20 cellular contexts compared by ENCODE assay signal in the genomic region with DNA sequence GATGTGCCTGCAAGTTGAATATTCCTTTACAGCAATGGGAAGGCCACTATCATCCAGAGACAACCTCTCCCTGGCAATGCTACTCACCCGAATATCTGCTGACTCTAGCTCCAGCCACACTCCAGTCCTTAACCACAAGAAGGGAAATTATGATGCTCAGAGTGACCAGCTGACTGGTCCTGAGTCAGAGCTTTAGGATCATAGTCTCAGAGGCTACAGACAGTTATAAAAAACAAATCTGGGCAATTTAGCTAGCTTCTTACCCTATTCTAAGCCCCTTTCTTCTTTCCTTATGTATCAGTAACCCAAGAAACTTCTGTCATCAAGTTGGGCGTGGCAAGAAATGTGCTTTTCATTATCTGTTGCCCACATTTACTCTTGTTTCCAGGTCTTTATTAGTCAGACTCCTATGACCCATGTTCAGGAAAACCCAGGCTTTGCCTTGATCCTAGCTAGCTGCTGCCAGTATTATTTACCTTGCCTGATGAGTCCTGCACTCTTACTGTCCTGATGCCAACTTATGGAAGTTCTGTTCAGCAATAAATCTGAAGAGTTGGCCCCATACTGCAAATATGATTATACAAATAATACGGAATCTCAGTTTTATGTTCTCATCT.
DNase-seq lines count a peak whose midpoint lies in the region; ATAC-seq, FAIRE-seq and TF ChIP-seq lines count a peak whose summit lies in the region.
"Had no signal": no experiment of that assay in that cellular context is flagged by ENCODE, and none has a peak within 500 bp of the region (broad histone marks: within the 10 kb centered on the region; RNA-seq: fewer than 3 reads in every experiment).

No MANE protein-coding gene starts in this region.

- ATAC-seq in stimulated activated effector memory CD8-positive, alpha-beta T cell treated with anti-CD3 and anti-CD28 coated beads, Interleukin-12 subunit alpha, Interleukin-12 subunit beta, amount 100 ng/mL, for 72 hours, result peak; percentile 19
- no peak for ATAC-seq in GM21423 (IDR thresholded peaks at IDR 0.05; ENCODE audit: unreplicated experiment)
- ATAC-seq in GM19452 (IDR thresholded peaks at IDR 0.05; ENCODE audit: unreplicated experiment), result no peak
- ATAC-seq in left cardiac atrium, result no peak
- ATAC-seq: activated CD4-positive, CD25-positive, alpha-beta regulatory T cell treated with anti-CD3 and anti-CD28 coated beads, Interleukin-2, amount 50 U/mL, for 24 hours; left colon; stimulated activated naive CD8-positive, alpha-beta T cell treated with anti-CD3 and anti-CD28 coated beads, Interleukin-15, Interleukin-2, amounts not matched to agents 100 U/mL and 50 U/mL, for 24 hours had no signal

- no peak overlapping the region for H3K27ac Mint-ChIP-seq in stimulated activated effector memory CD8-positive, alpha-beta T cell treated with anti-CD3 and anti-CD28 coated beads, Interleukin-12 subunit alpha, Interleukin-12 subunit beta, amount 100 ng/mL, for 72 hours
- H3K27ac Mint-ChIP-seq: activated naive CD4-positive, alpha-beta T cell treated with anti-CD3 and anti-CD28 coated beads, Interleukin-2, amount 10 ng/mL, durations not matched to agents 7 days and 5 days; CD4-positive, CD25-positive, alpha-beta regulatory T cell had no signal

- H3K9me3 Mint-ChIP-seq in stimulated activated effector memory CD8-positive, alpha-beta T cell treated with anti-CD3 and anti-CD28 coated beads, Interleukin-12 subunit alpha, Interleukin-12 subunit beta, amount 100 ng/mL, for 72 hours, result peaks cover 5% of the 10 kb centered on the region
- H3K9me3 Mint-ChIP-seq: central memory CD8-positive, alpha-beta T cell had no signal

- no peak overlapping the region for H3K4me3 Mint-ChIP-seq in stimulated activated effector memory CD8-positive, alpha-beta T cell treated with anti-CD3 and anti-CD28 coated beads, Interleukin-12 subunit alpha, Interleukin-12 subunit beta, amount 100 ng/mL, for 72 hours
- H3K4me3 Mint-ChIP-seq: activated naive CD4-positive, alpha-beta T cell treated with anti-CD3 and anti-CD28 coated beads, Interleukin-2, amount 10 ng/mL, durations not matched to agents 7 days and 5 days; CD4-positive, CD25-positive, alpha-beta regulatory T cell; central memory CD8-positive, alpha-beta T cell had no signal

- no peak for TF ChIP-seq POLR2A in GM12892 (IDR thresholded peaks at IDR 0.05; ENCODE audit: low read depth, low read length)

- DNase-seq in GM12892 (ENCODE audit: insufficient read length), result no peak
- DNase-seq in SW480 (ENCODE audit: low spot score), result peak; percentile 2
- DNase-seq in fibroblast of gingiva (ENCODE audit: low read depth), result peak; percentile 21
- no peak for DNase-seq in stimulated activated effector memory CD8-positive, alpha-beta T cell treated with anti-CD3 and anti-CD28 coated beads, Interleukin-12 subunit alpha, Interleukin-12 subunit beta, amount 100 ng/mL, for 72 hours (ENCODE audit: low spot score in 2 of 2)
- no peak for DNase-seq in left cardiac atrium
- DNase-seq: activated CD8-positive, alpha-beta memory T cell treated with anti-CD3 and anti-CD28 coated beads, Interleukin-2, amount 50 U/mL, for 48 hours; activated naive CD4-positive, alpha-beta T cell treated with anti-CD3 and anti-CD28 coated beads, Interleukin-2, amount 10 ng/mL, durations not matched to agents 7 days and 5 days; CD4-positive, CD25-positive, alpha-beta regulatory T cell; DMS79; left colon; NCI-H748 treated with DMSO at 0.1 percent for 48 hours; pancreas; spleen; stimulated activated naive CD8-positive, alpha-beta T cell treated with anti-CD3 and anti-CD28 coated beads, Interleukin-15, Interleukin-2, amounts not matched to agents 100 U/mL and 50 U/mL, for 24 hours; uterus had no signal

- no peaks in the 10 kb centered on the region for H3K4me1 Mint-ChIP-seq in stimulated activated effector memory CD8-positive, alpha-beta T cell treated with anti-CD3 and anti-CD28 coated beads, Interleukin-12 subunit alpha, Interleukin-12 subunit beta, amount 100 ng/mL, for 72 hours
- H3K4me1 Mint-ChIP-seq: activated naive CD4-positive, alpha-beta T cell treated with anti-CD3 and anti-CD28 coated beads, Interleukin-2, amount 10 ng/mL, durations not matched to agents 7 days and 5 days; CD4-positive, CD25-positive, alpha-beta regulatory T cell; central memory CD8-positive, alpha-beta T cell had no signal

- intact Hi-C loops in left cardiac atrium (cut with DNase I), result no loop called here

- H3K36me3 Mint-ChIP-seq in stimulated activated effector memory CD8-positive, alpha-beta T cell treated with anti-CD3 and anti-CD28 coated beads, Interleukin-12 subunit alpha, Interleukin-12 subunit beta, amount 100 ng/mL, for 72 hours, result no peaks in the 10 kb centered on the region
- H3K36me3 Mint-ChIP-seq: activated naive CD4-positive, alpha-beta T cell treated with anti-CD3 and anti-CD28 coated beads, Interleukin-2, amount 10 ng/mL, durations not matched to agents 7 days and 5 days; CD4-positive, CD25-positive, alpha-beta regulatory T cell had no signal

- peak; percentile 46 for FAIRE-seq in GM12892 (lab: Jason Lieb, UNC)
- FAIRE-seq: pancreas, RCC 7860 had no signal

Comparison
In these comparisons a context has a peak if more than half of its experiments do, and no peak if none do; other contexts are left out.
1. DNase-seq: peak in SW480 (single experiment) and fibroblast of gingiva (single experiment); none in GM12892 (single experiment), stimulated activated effector memory CD8-positive, alpha-beta T cell treated with anti-CD3 and anti-CD28 coated beads, Interleukin-12 subunit alpha, Interleukin-12 subunit beta, amount 100 ng/mL, for 72 hours (0 of 2) and left cardiac atrium (single experiment).